ENCODE assay signal across 21 cellular contexts in the genomic region with DNA sequence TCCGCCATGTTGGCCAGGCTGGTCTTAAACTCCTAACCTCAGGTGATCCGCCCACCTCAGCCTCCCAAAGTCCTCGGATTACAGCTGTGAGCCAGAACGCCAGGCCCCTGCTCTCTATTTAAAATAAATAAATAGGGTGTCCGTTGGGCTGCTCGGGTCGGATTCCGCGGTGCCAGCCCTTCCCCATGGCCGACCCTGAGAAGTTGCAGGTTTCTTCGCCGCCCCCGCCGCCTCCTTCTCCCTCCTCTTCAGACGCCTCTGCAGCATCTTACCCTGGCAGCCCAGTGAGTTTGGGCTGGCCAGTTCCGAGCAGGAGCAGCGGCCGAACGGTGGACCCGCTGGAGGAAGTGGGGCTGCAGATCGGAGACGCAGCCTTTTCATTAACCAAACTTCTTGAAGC. TPM values are rescaled to one million over a fixed set of nuclear protein-coding genes. Genes with fewer than 3 reads are reported as not detected.
"Had no signal": no experiment of that assay in that cellular context is flagged by ENCODE, and none has a peak within 500 bp of the region (broad histone marks: within the 10 kb centered on the region; RNA-seq: fewer than 3 reads in every experiment).

No MANE protein-coding gene starts in this region.

- H3K4me3 ChIP-seq: colonic mucosa, esophagus squamous epithelium, left ventricle myocardium inferior, lung, right atrium auricular region, tibial artery, upper lobe of left lung, uterus had no signal

- ATAC-seq: stimulated activated effector memory CD8-positive, alpha-beta T cell treated with anti-CD3 and anti-CD28 coated beads, Interleukin-12 subunit alpha, Interleukin-12 subunit beta, amount 100 ng/mL, for 72 hours; stimulated activated naive CD8-positive, alpha-beta T cell treated with anti-CD3 and anti-CD28 coated beads, Interleukin-15, Interleukin-2, amounts not matched to agents 100 U/mL and 50 U/mL, for 24 hours had no signal

- H3K27me3 ChIP-seq: colonic mucosa, esophagus squamous epithelium, right atrium auricular region, tibial artery, upper lobe of left lung, uterus had no signal

- DNase-seq: colonic mucosa; dermis blood vessel endothelial cell; esophagus squamous epithelium; foreskin fibroblast; immature natural killer cell; left ventricle myocardium inferior; mesendoderm; naive B cell; nephron progenitor cell; small intestine; stimulated activated CD4-positive, alpha-beta T cell treated with anti-CD3 and anti-CD28 coated beads, Interleukin-4, amount 100 ng/mL, for 1 hour; stimulated activated CD8-positive, alpha-beta memory T cell treated with anti-CD3 and anti-CD28 coated beads, Interleukin-4, amount 100 ng/mL, for 48 hours; stimulated activated naive CD8-positive, alpha-beta T cell treated with anti-CD3 and anti-CD28 coated beads, Interleukin-15, Interleukin-2, amounts not matched to agents 100 U/mL and 50 U/mL, for 24 hours; tibial artery; uterus had no signal

- H3K27me3 Mint-ChIP-seq: naive B cell had no signal

- H3K4me3 Mint-ChIP-seq: nephron progenitor cell; stimulated activated effector memory CD8-positive, alpha-beta T cell treated with anti-CD3 and anti-CD28 coated beads, Interleukin-12 subunit alpha, Interleukin-12 subunit beta, amount 100 ng/mL, for 72 hours had no signal

- H3K9me3 ChIP-seq: colonic mucosa, esophagus squamous epithelium, left ventricle myocardium inferior, right atrium auricular region, tibial artery, upper lobe of left lung, uterus had no signal

- H3K36me3 ChIP-seq: colonic mucosa, uterus had no signal

- H3K36me3 Mint-ChIP-seq: naive B cell had no signal

- H3K9me3 Mint-ChIP-seq: immature natural killer cell; naive B cell; stimulated activated effector memory CD8-positive, alpha-beta T cell treated with anti-CD3 and anti-CD28 coated beads, Interleukin-12 subunit alpha, Interleukin-12 subunit beta, amount 100 ng/mL, for 72 hours had no signal

- H3K27ac ChIP-seq: colonic mucosa, esophagus squamous epithelium, left ventricle myocardium inferior, right atrium auricular region, tibial artery, upper lobe of left lung, uterus had no signal

- H3K27ac Mint-ChIP-seq: nephron progenitor cell; stimulated activated effector memory CD8-positive, alpha-beta T cell treated with anti-CD3 and anti-CD28 coated beads, Interleukin-12 subunit alpha, Interleukin-12 subunit beta, amount 100 ng/mL, for 72 hours had no signal

RNA-seq across cellular contexts. Expression of gene RGS11, which starts 44.8 kb away (rescaled TPM):
- polyA plus RNA-seq: immature natural killer cell, keratinocyte had no signal

RNA-seq across cellular contexts. Expression of gene ARHGDIG, which starts 49.4 kb away (rescaled TPM):
- total RNA-seq: esophagus squamous epithelium had no signal
- polyA plus RNA-seq: immature natural killer cell had no signal

RNA-seq across cellular contexts. Expression of gene HBQ1, which starts 50.7 kb away (rescaled TPM):
- total RNA-seq: colonic mucosa, esophagus squamous epithelium, left ventricle myocardium inferior, osteocyte, upper lobe of left lung had no signal
- polyA plus RNA-seq: small intestine had no signal
